Comparison of ENCODE assay signal across 8 cellular contexts in genomic region chr2:24489942-24490673, GRCh38. TPM values are rescaled to one million over a fixed set of nuclear protein-coding genes. Genes with fewer than 3 reads are reported as not detected.
A peak's percentile ranks its signal among the peaks of the same experiment; 100 is the strongest.
DNase-seq lines count a peak whose midpoint lies in the region; ATAC-seq and TF ChIP-seq lines count a peak whose summit lies in the region.

No MANE protein-coding gene starts in this region.

- H3K27me3 Mint-ChIP-seq in activated T-cell treated with anti-CD3 and anti-CD28 coated beads, Interleukin-2, amount 50 U/mL, for 72 hours (ENCODE audit: low read depth), result no peaks in the 10 kb centered on the region

- H3K4me1 ChIP-seq in sigmoid colon, result peaks cover 2 to 33% (median 30%) of the 10 kb centered on the region in 4 donors

- H3K4me3 ChIP-seq in sigmoid colon, result peak overlapping the region; percentile 35 to 96 (median 92)

- TF ChIP-seq POLR2A in sigmoid colon (IDR thresholded peaks at IDR 0.05), result no peak

- ATAC-seq in activated T-cell treated with anti-CD3 and anti-CD28 coated beads, Interleukin-2, amount 50 U/mL, for 72 hours (replicated peaks in 1 of 2), result no peak
- ATAC-seq in HG03378 (IDR thresholded peaks at IDR 0.05; ENCODE audit: unreplicated experiment), result no peak

- intact Hi-C loops in sigmoid colon (cut with DNase I), result loop anchor here (2.0 to 10.0 kb wide), 3 partner anchors 235 to 413 kb away; partner anchors contain the start of genes CENPO, PTRHD1 and SF3B6

- no peaks in the 10 kb centered on the region for H3K9me3 Mint-ChIP-seq in activated T-cell treated with anti-CD3 and anti-CD28 coated beads, Interleukin-2, amount 50 U/mL, for 72 hours

- H3K4me1 Mint-ChIP-seq in activated T-cell treated with anti-CD3 and anti-CD28 coated beads, Interleukin-2, amount 50 U/mL, for 72 hours (ENCODE audit: low read depth), result peaks cover 50% of the 10 kb centered on the region

- no peaks in the 10 kb centered on the region for H3K9me3 ChIP-seq in sigmoid colon

- TF ChIP-seq EP300 in sigmoid colon (IDR thresholded peaks at IDR 0.05), result no peak

- DNase-seq in COLO668 (lab: John Stamatoyannopoulos, UW; ENCODE audit: unreplicated experiment) (peak; percentile 10), HT1080 (ENCODE audit: low read depth) (peak; percentile 76), hepatic stellate cell (ENCODE audit: low spot score) (peak; percentile 13), sigmoid colon (peak; percentile 67), NCI-H1694 (lab: John Stamatoyannopoulos, UW) (no peak)
- DNase-seq in activated T-cell treated with anti-CD3 and anti-CD28 coated beads, Interleukin-2, amount 50 U/mL, for 72 hours, result peak in 1 of 2 donors; percentile 9
- DNase-seq in activated effector memory CD4-positive, alpha-beta T cell treated with anti-CD3 and anti-CD28 coated beads, Interleukin-2, amount 50 U/mL, for 16 hours, result no peak

- WGBS in sigmoid colon, 2 donors, result 14 to 39% methylated on average over 19 of the region's 19 CpGs

- H3K27ac Mint-ChIP-seq in activated T-cell treated with anti-CD3 and anti-CD28 coated beads, Interleukin-2, amount 50 U/mL, for 72 hours, result peak overlapping the region; percentile 99

- H3K36me3 ChIP-seq in sigmoid colon, result no peaks in the 10 kb centered on the region

- peak overlapping the region; percentile 91 for H3K4me3 Mint-ChIP-seq in activated T-cell treated with anti-CD3 and anti-CD28 coated beads, Interleukin-2, amount 50 U/mL, for 72 hours

- no peaks in the 10 kb centered on the region for H3K27me3 ChIP-seq in sigmoid colon

- no peaks in the 10 kb centered on the region for H3K36me3 Mint-ChIP-seq in activated T-cell treated with anti-CD3 and anti-CD28 coated beads, Interleukin-2, amount 50 U/mL, for 72 hours (ENCODE audit: insufficient read depth in 2 of 2)

- H3K27ac ChIP-seq in sigmoid colon, result peak overlapping the region; percentile 93 to 94 (median 94)

- no peak for TF ChIP-seq CTCF in sigmoid colon (IDR thresholded peaks at IDR 0.05)

RNA-seq across cellular contexts. Expression of gene NCOA1, which starts 0.9 kb away (rescaled TPM):
- 7.5 and 10.4 TPM in 2 replicates for total RNA-seq in HT1080 (2014; rRNA removed; shearing (Covaris generic))
- polyA plus RNA-seq in HT1080 (2015; cell fraction: cytosol; rRNA removed), result 6.3 and 7.8 TPM in 2 replicates
- 6.7 and 8.1 TPM in 2 replicates for polyA plus RNA-seq in HT1080 (2015; cell fraction: nucleus; rRNA removed)
- 10 to 100 TPM; 29.8 to 32.7 TPM for total RNA-seq in activated T-cell treated with anti-CD3 and anti-CD28 coated beads, Interleukin-2, amount 50 U/mL, for 72 hours
- 10 to 100 TPM; 49.2 to 61.7 (median 51.8) TPM for total RNA-seq in sigmoid colon
- polyA plus RNA-seq in sigmoid colon, result 10 to 100 TPM; 11.3 to 12.7 (median 11.4) TPM

Comparison
In these comparisons a context has a peak if more than half of its experiments do, and no peak if none do; other contexts are left out.
1. DNase-seq: peak in COLO668 (single experiment), HT1080 (single experiment), hepatic stellate cell (single experiment) and sigmoid colon (single experiment); none in NCI-H1694 (single experiment) and activated effector memory CD4-positive, alpha-beta T cell treated with anti-CD3 and anti-CD28 coated beads, Interleukin-2, amount 50 U/mL, for 16 hours (single experiment).